11 cellular contexts compared by ENCODE assay signal in the genomic region with DNA sequence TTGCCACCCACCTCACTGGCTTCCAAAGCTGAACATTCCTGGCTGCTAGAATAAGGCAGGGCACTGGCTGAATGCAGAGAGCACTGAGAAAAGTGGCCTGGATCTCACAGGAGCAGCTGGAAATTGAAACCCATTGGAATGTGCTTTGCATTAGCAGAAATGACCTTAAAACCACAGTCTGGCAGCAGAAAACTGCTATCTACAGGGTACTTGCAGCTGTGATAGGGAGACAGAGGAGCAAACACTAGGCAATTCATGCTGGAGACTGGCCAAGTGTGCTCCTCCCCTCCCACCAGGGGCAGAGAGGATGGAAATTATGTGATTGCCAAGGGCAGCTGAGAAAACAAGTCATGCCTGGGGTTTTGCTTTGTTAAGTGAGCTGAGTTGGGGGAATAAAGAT. TPM values are rescaled to one million over a fixed set of nuclear protein-coding genes. Genes with fewer than 3 reads are reported as not detected.
DNase-seq lines count a peak whose midpoint lies in the region; ATAC-seq, FAIRE-seq and TF ChIP-seq lines count a peak whose summit lies in the region.
"Had no signal": no experiment of that assay in that cellular context is flagged by ENCODE, and none has a peak within 500 bp of the region (broad histone marks: within the 10 kb centered on the region; RNA-seq: fewer than 3 reads in every experiment).

No MANE protein-coding gene starts in this region.

- no peak for ATAC-seq in HG03196 (IDR thresholded peaks at IDR 0.05; ENCODE audit: unreplicated experiment)

- TF ChIP-seq CTCF in AG04450 (IDR thresholded peaks at IDR 0.05; ENCODE audit: low read depth, low read length) (no peak), astrocyte (IDR thresholded peaks at IDR 0.05; ENCODE audit: insufficient read depth, low read depth, low read length) (no peak), liver (IDR thresholded peaks at IDR 0.05; ENCODE audit: low read depth, low read length, missing input control) (no peak)

- CTCF ChIA-PET in AG04450 (lab: Charles Lee) = no interaction called here

- peak overlapping the region; percentile 4 for H3K4me3 Mint-ChIP-seq in astrocyte (ENCODE audit: unreplicated experiment)
- H3K4me3 Mint-ChIP-seq: H9 had no signal

- TF ChIP-seq RAD21 in liver (IDR thresholded peaks at IDR 0.05) = peak; percentile 6 to 41

- POLR2A ChIA-PET in AG04450 (lab: Yijun Ruan, JAX) = no interaction called here

- no peak overlapping the region for H3K27ac ChIP-seq in AG04450 (ENCODE audit: low read depth, low read length)
- peak overlapping the region; percentile 10 for H3K27ac ChIP-seq in astrocyte (ENCODE audit: low read depth, low read length)
- H3K27ac ChIP-seq in liver (ENCODE audit: low read depth in 1 of 2, low read length in 2 of 2) = no peak overlapping the region

- peak overlapping the region; percentile 8 for H3K9ac ChIP-seq in astrocyte (ENCODE audit: low read length)
- no peak overlapping the region for H3K9ac ChIP-seq in liver (ENCODE audit: low read depth in 1 of 2, low read length in 2 of 2)

- no peaks in the 10 kb centered on the region for H3K79me2 ChIP-seq in astrocyte (ENCODE audit: insufficient read depth, low read length)

- H3K9me3 ChIP-seq in AG04450 (ENCODE audit: control insufficient read depth, insufficient read depth, low read length) (no peaks in the 10 kb centered on the region), astrocyte (ENCODE audit: insufficient read depth, low read depth, low read length) (no peaks in the 10 kb centered on the region), liver (ENCODE audit: control insufficient read depth in 4 of 4, low read length in 3 of 4) (no peaks in the 10 kb centered on the region)

- H2AFZ ChIP-seq in astrocyte (ENCODE audit: low read depth, low read length) = no peak overlapping the region

- H3K4me2 ChIP-seq in astrocyte (ENCODE audit: low read length) = peak overlapping the region; percentile 52

- FAIRE-seq in astrocyte (lab: Jason Lieb, UNC) = no peak
- FAIRE-seq: colon had no signal

- H3K4me1 ChIP-seq in astrocyte (ENCODE audit: insufficient read depth, low read length) (peaks cover 6% of the 10 kb centered on the region), liver (ENCODE audit: control insufficient read depth in 4 of 4, insufficient read depth in 4 of 4, low read length in 3 of 4) (peaks cover 0 to 15% (median 8%) of the 10 kb centered on the region in 4 donors)

- no peaks in the 10 kb centered on the region for H3K9me3 Mint-ChIP-seq in astrocyte (ENCODE audit: unreplicated experiment)
- H3K9me3 Mint-ChIP-seq: H9 had no signal

- H3K27me3 ChIP-seq in AG04450 (ENCODE audit: control insufficient read depth, insufficient read depth, low read length) = peaks cover 7% of the 10 kb centered on the region
- H3K27me3 ChIP-seq in astrocyte (ENCODE audit: insufficient read depth, low read length) = no peaks in the 10 kb centered on the region
- no peaks in the 10 kb centered on the region for H3K27me3 ChIP-seq in liver (ENCODE audit: control insufficient read depth in 4 of 4, insufficient read depth in 4 of 4, low read length in 3 of 4)

- no peaks in the 10 kb centered on the region for H3K27me3 Mint-ChIP-seq in astrocyte (ENCODE audit: low read depth, unreplicated experiment)

- H3K4me3 ChIP-seq in AG04450 (ENCODE audit: low read depth, low read length) (no peak overlapping the region), astrocyte (ENCODE audit: insufficient read depth, low read depth, low read length) (peak overlapping the region; percentile 11), liver (ENCODE audit: low read depth in 1 of 3, low read length in 3 of 3) (no peak overlapping the region)

- peaks cover 2% of the 10 kb centered on the region for H3K36me3 Mint-ChIP-seq in astrocyte (ENCODE audit: low read depth, unreplicated experiment)

- no peaks in the 10 kb centered on the region for H4K20me1 ChIP-seq in astrocyte (ENCODE audit: insufficient read depth, low read length)

- H3K36me3 ChIP-seq in astrocyte (ENCODE audit: insufficient read depth, low read length) (no peaks in the 10 kb centered on the region), liver (ENCODE audit: control insufficient read depth in 4 of 4, insufficient read depth in 3 of 4, low read depth in 1 of 4, low read length in 3 of 4) (no peaks in the 10 kb centered on the region)

- DNase-seq in AG04450 (ENCODE audit: low read depth, low spot score) = peak; percentile 59
- DNase-seq in NCI-H1105 (lab: John Stamatoyannopoulos, UW) = peak; percentile 91
- DNase-seq in astrocyte (ENCODE audit: low read depth) = peak; percentile 98
- DNase-seq in MV-4-11 (lab: John Stamatoyannopoulos, UW) = no peak
- no peak for DNase-seq in NK-92 treated with Interleukin-12 subunit alpha and Interleukin-12 subunit beta, amount 100 ng/mL, for 24 hours (lab: John Stamatoyannopoulos, UW)
- no peak for DNase-seq in NOMO-1 (lab: John Stamatoyannopoulos, UW; ENCODE audit: unreplicated experiment in 2 of 2)
- DNase-seq: H9 had no signal

- H3K4me1 Mint-ChIP-seq in astrocyte (ENCODE audit: low read depth, unreplicated experiment) = peaks cover 43% of the 10 kb centered on the region

- H3K27ac Mint-ChIP-seq in astrocyte (ENCODE audit: unreplicated experiment) = no peak overlapping the region
- H3K27ac Mint-ChIP-seq: H9 had no signal

TF ChIP-seq in liver, 16 proteins besides CTCF, POLR2A, EP300 and RAD21:
- TF ChIP-seq HNF4A (conservative IDR thresholded peaks at IDR 0.05) (peak; percentile 25 to 37), GABPA (IDR thresholded peaks at IDR 0.05 in 1 of 2, conservative IDR thresholded peaks at IDR 0.05 in 1 of 2) (no peak), RXRA (IDR thresholded peaks at IDR 0.05) (peak; percentile 12 to 37), SP1 (IDR thresholded peaks at IDR 0.05) (peak; percentile 55), TAF1 (conservative IDR thresholded peaks at IDR 0.05) (no peak)
- TF ChIP-seq, protein P1, sequence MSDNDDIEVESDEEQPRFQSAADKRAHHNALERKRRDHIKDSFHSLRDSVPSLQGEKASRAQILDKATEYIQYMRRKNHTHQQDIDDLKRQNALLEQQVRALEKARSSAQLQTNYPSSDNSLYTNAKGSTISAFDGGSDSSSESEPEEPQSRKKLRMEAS (IDR thresholded peaks at IDR 0.05) = no peak

RNA-seq across cellular contexts. Expression of gene HSD3B1, which starts 47.2 kb away (rescaled TPM):
- not detected in 2 replicates for polyA plus RNA-seq in AG04450 (2011; rRNA removed)
- not detected in 2 replicates for polyA minus RNA-seq in AG04450 (2011; rRNA and poly(A)+ RNA removed)
- total RNA-seq in astrocyte = 0.61 and 2.8 TPM in 2 replicates
- total RNA-seq in liver = under 1 TPM in 1 of 2 donors, not detected in 1; 0.67 TPM
- polyA plus RNA-seq in liver = not detected
- total RNA-seq: H9, SK-MEL-5 had no signal

Comparison
In these comparisons a context has a peak if more than half of its experiments do, and no peak if none do; other contexts are left out.
1. DNase-seq: peak in AG04450 (single experiment), NCI-H1105 (single experiment) and astrocyte (single experiment); none in MV-4-11 (single experiment), NK-92 treated with Interleukin-12 subunit alpha and Interleukin-12 subunit beta, amount 100 ng/mL, for 24 hours (single experiment) and NOMO-1 (0 of 2).